In the genomic region with DNA sequence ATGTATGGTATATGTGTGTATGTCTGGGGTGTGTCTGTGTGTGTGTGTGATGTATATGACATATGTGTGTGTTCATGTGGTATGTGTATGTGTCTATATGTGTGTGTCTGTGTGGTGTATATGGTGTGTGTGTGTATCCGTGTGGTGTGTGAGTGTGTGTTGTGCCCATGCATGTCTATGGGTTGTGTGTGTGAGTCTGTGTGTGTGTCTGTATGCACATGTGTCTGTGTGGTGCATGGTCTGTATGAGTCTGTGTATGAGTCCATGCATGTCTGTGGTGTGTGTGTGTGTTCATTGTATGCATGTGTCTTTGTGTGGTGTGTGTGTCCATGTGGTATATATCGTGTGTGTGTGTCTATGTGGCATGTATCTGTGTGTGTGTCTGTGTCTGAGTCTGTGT, we compare ENCODE assay signal across 21 cellular contexts.
"Had no signal": no experiment of that assay in that cellular context is flagged by ENCODE, and none has a peak within 500 bp of the region (broad histone marks: within the 10 kb centered on the region; RNA-seq: fewer than 3 reads in every experiment).

No MANE protein-coding gene starts in this region.

- H3K27me3 ChIP-seq: neural progenitor cell, pancreas, suprapubic skin, thyroid gland, upper lobe of left lung, vagina had no signal

- H3K4me3 Mint-ChIP-seq: natural killer cell treated with Interleukin-12 subunit alpha and Interleukin-12 subunit beta and Interleukin-15 and Interleukin-18, amount 100 ng/mL, for 72 hours; neural progenitor cell; stimulated activated effector memory CD8-positive, alpha-beta T cell treated with anti-CD3 and anti-CD28 coated beads, Interleukin-12 subunit alpha, Interleukin-12 subunit beta, amount 100 ng/mL, for 72 hours had no signal

- H3K9ac ChIP-seq: neural progenitor cell had no signal

- H3K4me2 ChIP-seq: neural progenitor cell had no signal

- H3K27me3 Mint-ChIP-seq: natural killer cell treated with Interleukin-12 subunit alpha and Interleukin-12 subunit beta and Interleukin-15 and Interleukin-18, amount 100 ng/mL, for 72 hours had no signal

- DNase-seq: effector memory CD4-positive, alpha-beta T cell; gastrocnemius medialis; heart right ventricle; mammary epithelial cell; mucosa of descending colon; occipital lobe; pancreas; right cardiac atrium; stimulated activated CD4-positive, alpha-beta T cell treated with anti-CD3 and anti-CD28 coated beads, Interleukin-4, amount 100 ng/mL, for 1 hour; stimulated activated CD8-positive, alpha-beta memory T cell treated with anti-CD3 and anti-CD28 coated beads, Interleukin-4, amount 100 ng/mL, for 48 hours; stimulated activated naive CD8-positive, alpha-beta T cell treated with anti-CD3 and anti-CD28 coated beads, Interleukin-15, Interleukin-2, amounts not matched to agents 100 U/mL and 50 U/mL, for 24 hours; thyroid gland; upper lobe of left lung had no signal

- H3K36me3 Mint-ChIP-seq: natural killer cell treated with Interleukin-12 subunit alpha and Interleukin-12 subunit beta and Interleukin-15 and Interleukin-18, amount 100 ng/mL, for 72 hours; neural progenitor cell; stimulated activated effector memory CD8-positive, alpha-beta T cell treated with anti-CD3 and anti-CD28 coated beads, Interleukin-12 subunit alpha, Interleukin-12 subunit beta, amount 100 ng/mL, for 72 hours had no signal

- H3K36me3 ChIP-seq: gastrocnemius medialis, heart right ventricle, neural progenitor cell, pancreas, suprapubic skin, thyroid gland, upper lobe of left lung, vagina had no signal

- H3K4me3 ChIP-seq: heart right ventricle, mucosa of descending colon, neural progenitor cell, pancreas, suprapubic skin, thyroid gland, upper lobe of left lung, vagina had no signal

- H3K27ac Mint-ChIP-seq: natural killer cell treated with Interleukin-12 subunit alpha and Interleukin-12 subunit beta and Interleukin-15 and Interleukin-18, amount 100 ng/mL, for 72 hours; neural progenitor cell; progenitor cell of endocrine pancreas; stimulated activated effector memory CD8-positive, alpha-beta T cell treated with anti-CD3 and anti-CD28 coated beads, Interleukin-12 subunit alpha, Interleukin-12 subunit beta, amount 100 ng/mL, for 72 hours had no signal

- H3K4me1 ChIP-seq: upper lobe of left lung had no signal

- H3K9me3 Mint-ChIP-seq: natural killer cell treated with Interleukin-12 subunit alpha and Interleukin-12 subunit beta and Interleukin-15 and Interleukin-18, amount 100 ng/mL, for 72 hours; neural progenitor cell; stimulated activated effector memory CD8-positive, alpha-beta T cell treated with anti-CD3 and anti-CD28 coated beads, Interleukin-12 subunit alpha, Interleukin-12 subunit beta, amount 100 ng/mL, for 72 hours had no signal

- H3K4me1 Mint-ChIP-seq: stimulated activated effector memory CD8-positive, alpha-beta T cell treated with anti-CD3 and anti-CD28 coated beads, Interleukin-12 subunit alpha, Interleukin-12 subunit beta, amount 100 ng/mL, for 72 hours had no signal

- H3K9me3 ChIP-seq: gastrocnemius medialis, heart right ventricle, mucosa of descending colon, pancreas, suprapubic skin, thyroid gland, upper lobe of left lung, vagina had no signal

- H3K27ac ChIP-seq: gastrocnemius medialis, neural progenitor cell, suprapubic skin, upper lobe of left lung, vagina had no signal

- ATAC-seq: esophagus mucosa; gastrocnemius medialis; left lobe of liver; mucosa of descending colon; stimulated activated effector memory CD8-positive, alpha-beta T cell treated with anti-CD3 and anti-CD28 coated beads, Interleukin-12 subunit alpha, Interleukin-12 subunit beta, amount 100 ng/mL, for 72 hours; stimulated activated naive CD8-positive, alpha-beta T cell treated with anti-CD3 and anti-CD28 coated beads, Interleukin-15, Interleukin-2, amounts not matched to agents 100 U/mL and 50 U/mL, for 24 hours had no signal
